ENCODE assay signal across 20 cellular contexts in genomic region chr19:28640506-28640905, GRCh38.
"Had no signal": no experiment of that assay in that cellular context is flagged by ENCODE, and none has a peak within 500 bp of the region (broad histone marks: within the 10 kb centered on the region; RNA-seq: fewer than 3 reads in every experiment).

No MANE protein-coding gene starts in this region.

- H3K4me2 ChIP-seq: smooth muscle cell had no signal

- H3K27ac ChIP-seq: colonic mucosa, esophagus squamous epithelium, lower lobe of right lung, pancreas, right lobe of liver, testis, tibial artery, upper lobe of left lung, uterus had no signal

- H3K4me3 ChIP-seq: colonic mucosa, esophagus squamous epithelium, lower lobe of right lung, pancreas, right lobe of liver, smooth muscle cell, testis, tibial artery, upper lobe of left lung, uterus had no signal

- DNase-seq: colonic mucosa; effector CD8-positive, alpha-beta T cell; endodermal cell; esophagus squamous epithelium; foreskin melanocyte; hypothalamus; left ventricle myocardium superior; lower lobe of right lung; natural killer cell; occipital lobe; pancreas; right lobe of liver; stimulated activated CD4-positive, alpha-beta T cell treated with anti-CD3 and anti-CD28 coated beads, Interleukin-4, amount 100 ng/mL, for 4 hours; stimulated activated naive CD8-positive, alpha-beta T cell treated with anti-CD3 and anti-CD28 coated beads, Interleukin-15, Interleukin-2, amounts not matched to agents 100 U/mL and 50 U/mL, for 24 hours; substantia nigra; testis; tibial artery; uterus had no signal

- H3K9me3 ChIP-seq: colonic mucosa, lower lobe of right lung, pancreas, right lobe of liver, testis, upper lobe of left lung, uterus had no signal

- H3K4me1 ChIP-seq: colonic mucosa, esophagus squamous epithelium, lower lobe of right lung, pancreas, right lobe of liver, testis, tibial artery, upper lobe of left lung, uterus had no signal

- H3K27me3 ChIP-seq: colonic mucosa, esophagus squamous epithelium, pancreas, right lobe of liver, testis, tibial artery, upper lobe of left lung, uterus had no signal

- H3K36me3 ChIP-seq: colonic mucosa, esophagus squamous epithelium, lower lobe of right lung, pancreas, right lobe of liver, tibial artery, upper lobe of left lung, uterus had no signal
